Comparison of ENCODE assay signal across 12 cellular contexts in the genomic region with DNA sequence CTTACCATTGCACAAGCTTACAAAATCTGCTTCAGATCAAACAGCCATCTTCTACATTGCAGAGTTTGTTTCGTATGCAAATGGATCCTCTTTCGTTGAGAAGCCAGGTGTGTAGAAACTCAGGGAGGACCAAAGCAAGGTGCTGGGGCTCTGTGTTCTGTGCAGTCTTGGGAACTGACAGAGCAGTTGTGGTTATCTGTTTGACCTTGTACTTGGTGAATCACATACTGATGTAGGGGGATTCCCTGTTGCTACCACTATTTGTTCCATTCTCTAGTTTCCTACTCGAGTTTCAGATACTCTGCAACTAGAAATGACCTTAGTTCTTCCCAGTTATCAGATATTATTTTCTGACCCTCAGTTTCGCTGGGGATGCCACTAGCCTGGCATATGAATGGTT.
A peak's percentile ranks its signal among the peaks of the same experiment; 100 is the strongest.
DNase-seq lines count a peak whose midpoint lies in the region; ATAC-seq and TF ChIP-seq lines count a peak whose summit lies in the region.
"Had no signal": no experiment of that assay in that cellular context is flagged by ENCODE, and none has a peak within 500 bp of the region (broad histone marks: within the 10 kb centered on the region; RNA-seq: fewer than 3 reads in every experiment).

No MANE protein-coding gene starts in this region.

- peak overlapping the region; percentile 45 to 74 (median 68); a peak in 20 of 22 replicates for H3K4me2 ChIP-seq in BLaER1 treated with 17β-estradiol and CSF1 and Interleukin-3, amounts not matched to agents 10 nM and 100 nM

- CTCF ChIA-PET in RWPE1 (lab: Yijun Ruan, JAX): interaction anchor here (0.6 kb wide), 1 partner anchor 382 kb away, joined by 3 read pairs; no protein-coding TSS in a partner anchor
- CTCF ChIA-PET in CD4-positive, alpha-beta T cell (lab: Charles Lee): no interaction called here

- H3K36me3 ChIP-seq in BLaER1 treated with 17β-estradiol and CSF1 and Interleukin-3, amounts not matched to agents 10 nM and 100 nM: peaks cover 0 to 7% (median 0%) of the 10 kb centered on the region in 11 experiments; a peak in 4 of 22 replicates

- POLR2A ChIA-PET in RWPE1 (lab: Yijun Ruan, JAX; ENCODE audit: low non-redundant PET): no interaction called here
- POLR2A ChIA-PET in CD4-positive, alpha-beta T cell (lab: Charles Lee): no interaction called here

- no peak for TF ChIP-seq CTCF in RWPE1 (conservative IDR thresholded peaks at IDR 0.05; ENCODE audit: low read depth)
- TF ChIP-seq CTCF in CD4-positive, alpha-beta T cell (IDR thresholded peaks at IDR 0.05): no peak

- peaks cover 3% of the 10 kb centered on the region for H3K9me3 Mint-ChIP-seq in CD4-positive, alpha-beta T cell

- intact Hi-C loops in CD4-positive, alpha-beta T cell (cut with DNase I, micrococcal nuclease): no loop called here

- no peak overlapping the region for H3K4me3 Mint-ChIP-seq in CD4-positive, alpha-beta T cell
- H3K4me3 Mint-ChIP-seq: CD4-positive, CD25-positive, alpha-beta regulatory T cell had no signal

- no peak overlapping the region for H3K4me3 ChIP-seq in BLaER1 treated with 17β-estradiol and CSF1 and Interleukin-3, amounts not matched to agents 10 nM and 100 nM

- no peak overlapping the region for H3K27ac ChIP-seq in BLaER1 treated with 17β-estradiol and CSF1 and Interleukin-3, amounts not matched to agents 10 nM and 100 nM
- no peak overlapping the region for H3K27ac ChIP-seq in RWPE1
- no peak overlapping the region for H3K27ac ChIP-seq in CD4-positive, alpha-beta T cell (ENCODE audit: low read depth, low read length)
- H3K27ac ChIP-seq: HL-60, VCaP had no signal

- no peaks in the 10 kb centered on the region for H3K36me3 Mint-ChIP-seq in CD4-positive, alpha-beta T cell (ENCODE audit: low read depth)
- H3K36me3 Mint-ChIP-seq: CD4-positive, CD25-positive, alpha-beta regulatory T cell had no signal

- ATAC-seq in GM18907 (IDR thresholded peaks at IDR 0.05; ENCODE audit: unreplicated experiment) (peak; percentile 100), HG02678 (IDR thresholded peaks at IDR 0.05; ENCODE audit: unreplicated experiment) (peak; percentile 98), HG03575 (IDR thresholded peaks at IDR 0.05; ENCODE audit: extremely low read depth, insufficient number of reproducible peaks, low FRiP score, unreplicated experiment) (peak; percentile 100)
- no peak for ATAC-seq in CD4-positive, alpha-beta T cell (ENCODE audit: poor library complexity)

- DNase-seq in OCI-M2 (lab: John Stamatoyannopoulos, UW; ENCODE audit: unreplicated experiment): no peak
- DNase-seq in RWPE1 (ENCODE audit: low spot score): no peak
- DNase-seq in CD4-positive, alpha-beta T cell: no peak
- no peak for DNase-seq in NCI-H524 (lab: John Stamatoyannopoulos, UW)
- DNase-seq: NCI-H446 had no signal

- H3K27me3 ChIP-seq in BLaER1 treated with 17β-estradiol and CSF1 and Interleukin-3, amounts not matched to agents 10 nM and 100 nM: no peaks in the 10 kb centered on the region
- no peaks in the 10 kb centered on the region for H3K27me3 ChIP-seq in CD4-positive, alpha-beta T cell (ENCODE audit: control insufficient read depth, insufficient read depth, low read length)

- no peaks in the 10 kb centered on the region for H4K20me1 ChIP-seq in BLaER1 treated with 17β-estradiol and CSF1 and Interleukin-3, amounts not matched to agents 10 nM and 100 nM

- no peak overlapping the region for H3K9ac ChIP-seq in BLaER1 treated with 17β-estradiol and CSF1 and Interleukin-3, amounts not matched to agents 10 nM and 100 nM

- H3K27me3 Mint-ChIP-seq in CD4-positive, alpha-beta T cell: no peaks in the 10 kb centered on the region

- H3K9me3 ChIP-seq in BLaER1 treated with 17β-estradiol and CSF1 and Interleukin-3, amounts not matched to agents 10 nM and 100 nM (replicated peaks in 1 of 11): peaks cover 22 to 36% (median 33%) of the 10 kb centered on the region in 11 experiments
- H3K9me3 ChIP-seq in CD4-positive, alpha-beta T cell (ENCODE audit: control insufficient read depth, low read length): peaks cover 10% of the 10 kb centered on the region

- H3K27ac Mint-ChIP-seq in CD4-positive, alpha-beta T cell: no peak overlapping the region
- H3K27ac Mint-ChIP-seq: CD4-positive, CD25-positive, alpha-beta regulatory T cell had no signal

- H3K4me1 Mint-ChIP-seq in CD4-positive, alpha-beta T cell (ENCODE audit: low read depth): peaks cover 18% of the 10 kb centered on the region

- H3K4me1 ChIP-seq in BLaER1 treated with 17β-estradiol and CSF1 and Interleukin-3, amounts not matched to agents 10 nM and 100 nM: peaks cover 15 to 25% (median 21%) of the 10 kb centered on the region in 10 experiments
